Comparison of ENCODE assay signal across 8 cellular contexts in genomic region chr1:42035205-42035829, GRCh38.
A peak's percentile ranks its signal among the peaks of the same experiment; 100 is the strongest.
DNase-seq lines count a peak whose midpoint lies in the region; ATAC-seq and TF ChIP-seq lines count a peak whose summit lies in the region.

No MANE protein-coding gene starts in this region.

- H4K20me1 ChIP-seq in KMS-11 (ENCODE audit: insufficient read depth) = no peaks in the 10 kb centered on the region

- H3K9me3 Mint-ChIP-seq in activated T-cell treated with anti-CD3 and anti-CD28 coated beads, Interleukin-2, amount 50 U/mL, for 24 hours = no peaks in the 10 kb centered on the region

- H3K4me3 Mint-ChIP-seq in activated T-cell treated with anti-CD3 and anti-CD28 coated beads, Interleukin-2, amount 50 U/mL, for 24 hours = peak overlapping the region; percentile 81

- no peaks in the 10 kb centered on the region for H3K79me2 ChIP-seq in KMS-11 (ENCODE audit: insufficient read depth, low read depth)

- peak overlapping the region; percentile 11 for H3K27ac Mint-ChIP-seq in activated T-cell treated with anti-CD3 and anti-CD28 coated beads, Interleukin-2, amount 50 U/mL, for 24 hours

- intact Hi-C loops in left lung (cut with DNase I) = no loop called here

- ATAC-seq in left lung = peak; percentile 87

- no peaks in the 10 kb centered on the region for H3K36me3 Mint-ChIP-seq in activated T-cell treated with anti-CD3 and anti-CD28 coated beads, Interleukin-2, amount 50 U/mL, for 24 hours (ENCODE audit: low read depth)

- H3K27me3 Mint-ChIP-seq in activated T-cell treated with anti-CD3 and anti-CD28 coated beads, Interleukin-2, amount 50 U/mL, for 24 hours = no peaks in the 10 kb centered on the region

- H3K27ac ChIP-seq in KMS-11 (no peak overlapping the region), left lung (peak overlapping the region; percentile 53 to 63)

- peak overlapping the region; percentile 4; the same call in 1 of the 2 replicates for H3K9ac ChIP-seq in KMS-11

- TF ChIP-seq CTCF in KMS-11 (conservative IDR thresholded peaks at IDR 0.05; ENCODE audit: low read depth, low read length) (no peak), choroid plexus epithelial cell (conservative IDR thresholded peaks at IDR 0.05; ENCODE audit: low read depth, low read length) (peak; percentile 31), left lung (IDR thresholded peaks at IDR 0.05) (peak in 1 of 2 donors; percentile 38)

- H3K4me1 Mint-ChIP-seq in activated T-cell treated with anti-CD3 and anti-CD28 coated beads, Interleukin-2, amount 50 U/mL, for 24 hours (ENCODE audit: low read depth) = peaks cover 50% of the 10 kb centered on the region

- peaks cover 19% of the 10 kb centered on the region for H3K4me1 ChIP-seq in KMS-11 (ENCODE audit: low read depth, poor library complexity, severe bottlenecking)
- H3K4me1 ChIP-seq in left lung = peaks cover 0 to 14% of the 10 kb centered on the region in 2 donors

- H3K4me2 ChIP-seq in KMS-11 = peak overlapping the region; percentile 94

- H3K36me3 ChIP-seq in KMS-11 (ENCODE audit: insufficient read depth) (no peaks in the 10 kb centered on the region), left lung (no peaks in the 10 kb centered on the region)

- H2AFZ ChIP-seq in KMS-11 (ENCODE audit: low read depth) = peak overlapping the region; percentile 85

- H3K4me3 ChIP-seq in KMS-11 (IDR thresholded peaks at IDR 0.05; ENCODE audit: insufficient read depth, low read depth, low read length) = peak overlapping the region; percentile 43
- peak overlapping the region; percentile 85 for H3K4me3 ChIP-seq in choroid plexus epithelial cell (ENCODE audit: low read depth, low read length)
- peak overlapping the region; percentile 75 to 90 for H3K4me3 ChIP-seq in left lung

- no peaks in the 10 kb centered on the region for H3K9me3 ChIP-seq in left lung

- H3K27me3 ChIP-seq in KMS-11 (ENCODE audit: insufficient read depth, low read depth) (no peaks in the 10 kb centered on the region; the same call in 1 of the 2 replicates), left lung (no peaks in the 10 kb centered on the region)

- DNase-seq in activated T-cell treated with anti-CD3 and anti-CD28 coated beads, Interleukin-2, amount 50 U/mL, for 24 hours = no peak
- no peak for DNase-seq in activated T-cell treated with anti-CD3 and anti-CD28 coated beads, Interleukin-2, amount 50 U/mL, for 1 hour
- DNase-seq in H4 (ENCODE audit: low spot score) = peak; percentile 43
- DNase-seq in SK-N-DZ (ENCODE audit: low spot score) = peak; percentile 29
- DNase-seq in choroid plexus epithelial cell (ENCODE audit: low read depth) = peak; percentile 65
- peak; percentile 71 to 83 for DNase-seq in left lung
- DNase-seq in stimulated activated CD4-positive, alpha-beta T cell treated with anti-CD3 and anti-CD28 coated beads, TNF-alpha, amount 100 ng/mL, for 1 hour (ENCODE audit: low read depth in 3 of 3, low spot score in 1 of 3) = peak in 2 of 3 donors; percentile 5 to 45

Comparison
In these comparisons a context has a peak if more than half of its experiments do, and no peak if none do; other contexts are left out.
1. DNase-seq: peak in H4 (single experiment), SK-N-DZ (single experiment), choroid plexus epithelial cell (single experiment), left lung (2 of 2) and stimulated activated CD4-positive, alpha-beta T cell treated with anti-CD3 and anti-CD28 coated beads, TNF-alpha, amount 100 ng/mL, for 1 hour (2 of 3); none in activated T-cell treated with anti-CD3 and anti-CD28 coated beads, Interleukin-2, amount 50 U/mL, for 24 hours (single experiment) and activated T-cell treated with anti-CD3 and anti-CD28 coated beads, Interleukin-2, amount 50 U/mL, for 1 hour (single experiment).
2. Peak in every context shown above with its lines, with median percentiles within 50 percentile points of each other: H3K4me3 ChIP-seq.